In the genomic region with DNA sequence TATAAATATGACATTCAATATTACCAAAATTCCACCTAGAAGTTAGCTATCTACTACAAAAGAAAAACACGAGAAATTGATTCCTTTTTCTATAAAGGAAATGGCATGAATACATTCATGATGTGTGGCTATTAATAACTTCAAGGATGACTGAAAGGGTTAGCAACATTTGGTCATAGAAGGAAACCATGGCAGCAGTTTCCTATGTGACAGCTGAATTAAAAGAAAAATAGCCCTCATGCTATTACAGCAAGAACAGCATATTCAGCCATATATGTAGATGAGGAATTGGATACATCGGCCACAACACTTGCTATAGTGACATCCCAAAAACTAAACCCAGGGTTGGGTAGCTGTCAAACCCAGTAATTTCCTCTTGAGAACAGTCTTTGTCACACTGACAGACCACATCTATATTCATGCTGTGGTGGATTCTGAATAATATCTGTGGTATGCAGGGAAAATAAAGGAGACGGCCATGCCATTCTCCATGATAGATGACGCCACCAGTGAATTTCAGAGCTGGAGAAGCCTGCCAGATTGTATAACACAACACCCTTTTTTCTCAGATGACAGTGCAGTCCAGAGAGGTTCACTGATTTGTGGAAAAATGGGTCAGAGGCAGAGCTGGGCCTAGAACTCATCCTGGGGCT, we compare ENCODE assay signal across 15 cellular contexts. TPM values are rescaled to one million over a fixed set of nuclear protein-coding genes. Genes with fewer than 3 reads are reported as not detected.
A peak's percentile ranks its signal among the peaks of the same experiment; 100 is the strongest.
DNase-seq lines count a peak whose midpoint lies in the region; ATAC-seq and TF ChIP-seq lines count a peak whose summit lies in the region.
"Had no signal": no experiment of that assay in that cellular context is flagged by ENCODE, and none has a peak within 500 bp of the region (broad histone marks: within the 10 kb centered on the region; RNA-seq: fewer than 3 reads in every experiment).

No MANE protein-coding gene starts in this region.

- H3K27me3 Mint-ChIP-seq in natural killer cell (ENCODE audit: low read depth in 2 of 2) (no peaks in the 10 kb centered on the region), brain (no peaks in the 10 kb centered on the region)
- H3K27me3 Mint-ChIP-seq in natural killer cell treated with Interleukin-12 subunit alpha and Interleukin-12 subunit beta and Interleukin-15 and Interleukin-18, amount 100 ng/mL, for 72 hours: peaks cover 0 to 2% of the 10 kb centered on the region in 2 donors

- no peaks in the 10 kb centered on the region for H3K9me3 ChIP-seq in tibial nerve
- H3K9me3 ChIP-seq in heart right ventricle: no peaks in the 10 kb centered on the region
- no peaks in the 10 kb centered on the region for H3K9me3 ChIP-seq in uterus
- H3K9me3 ChIP-seq: A549, colonic mucosa, Peyer's patch, spleen had no signal

- no peaks in the 10 kb centered on the region for H3K27me3 ChIP-seq in tibial nerve
- H3K27me3 ChIP-seq in heart right ventricle: no peaks in the 10 kb centered on the region
- no peaks in the 10 kb centered on the region for H3K27me3 ChIP-seq in uterus
- H3K27me3 ChIP-seq: colonic mucosa, Peyer's patch, spleen had no signal

- no peak for TF ChIP-seq POLR2A in tibial nerve (IDR thresholded peaks at IDR 0.05)
- TF ChIP-seq POLR2A in uterus (IDR thresholded peaks at IDR 0.05): no peak

- TF ChIP-seq CTCF in natural killer cell (IDR thresholded peaks at IDR 0.05) (no peak), brain (conservative IDR thresholded peaks at IDR 0.05) (no peak), tibial nerve (IDR thresholded peaks at IDR 0.05) (no peak), heart right ventricle (IDR thresholded peaks at IDR 0.05) (no peak), uterus (IDR thresholded peaks at IDR 0.05) (no peak)

- H3K4me1 Mint-ChIP-seq in natural killer cell (peaks cover 17 to 19% of the 10 kb centered on the region in 2 donors), brain (peaks cover 18% of the 10 kb centered on the region)
- H3K4me1 Mint-ChIP-seq in natural killer cell treated with Interleukin-12 subunit alpha and Interleukin-12 subunit beta and Interleukin-15 and Interleukin-18, amount 100 ng/mL, for 72 hours (ENCODE audit: low read depth in 2 of 2): peaks cover 14 to 19% of the 10 kb centered on the region in 2 donors

- peak; percentile 43 to 74 (median 55) for ATAC-seq in natural killer cell
- ATAC-seq in natural killer cell treated with Interleukin-12 subunit alpha and Interleukin-12 subunit beta and Interleukin-15 and Interleukin-18, amount 100 ng/mL, for 72 hours: no peak
- ATAC-seq in heart right ventricle: no peak
- ATAC-seq in HG02973 (IDR thresholded peaks at IDR 0.05; ENCODE audit: unreplicated experiment): no peak
- ATAC-seq: A549; activated T-cell treated with anti-CD3 and anti-CD28 coated beads, Interleukin-2, amount 50 U/mL, for 4 hours; WTC11 had no signal

- TF ChIP-seq EP300 in tibial nerve (IDR thresholded peaks at IDR 0.05): peak in 1 of 2 donors; percentile 72

- 46 to 47% methylated on average over 4 of the region's 4 CpGs for WGBS in tibial nerve, 2 donors
- WGBS in heart right ventricle, 2 donors: 88 to 91% methylated on average over 4 of the region's 4 CpGs

- intact Hi-C loops in natural killer cell (cut with micrococcal nuclease): no loop called here
- intact Hi-C loops in heart right ventricle (cut with DNase I): no loop called here
- intact Hi-C loops in uterus (cut with DNase I; ENCODE audit: low total_unique reads): no loop called here

- peaks cover 0 to 5% (median 0%) of the 10 kb centered on the region in 4 donors for H3K4me1 ChIP-seq in tibial nerve
- H3K4me1 ChIP-seq in heart right ventricle: no peaks in the 10 kb centered on the region
- H3K4me1 ChIP-seq in uterus: no peaks in the 10 kb centered on the region
- H3K4me1 ChIP-seq: A549, colonic mucosa, Peyer's patch, spleen had no signal

- H3K4me3 Mint-ChIP-seq in natural killer cell: peak overlapping the region; percentile 35
- no peak overlapping the region for H3K4me3 Mint-ChIP-seq in natural killer cell treated with Interleukin-12 subunit alpha and Interleukin-12 subunit beta and Interleukin-15 and Interleukin-18, amount 100 ng/mL, for 72 hours
- no peak overlapping the region for H3K4me3 Mint-ChIP-seq in brain
- H3K4me3 Mint-ChIP-seq: activated T-cell treated with anti-CD3 and anti-CD28 coated beads, Interleukin-2, amount 50 U/mL, for 4 hours; WTC11 had no signal

- H3K9me3 Mint-ChIP-seq in natural killer cell (no peaks in the 10 kb centered on the region), brain (no peaks in the 10 kb centered on the region)
- no peaks in the 10 kb centered on the region for H3K9me3 Mint-ChIP-seq in natural killer cell treated with Interleukin-12 subunit alpha and Interleukin-12 subunit beta and Interleukin-15 and Interleukin-18, amount 100 ng/mL, for 72 hours
- H3K9me3 Mint-ChIP-seq: activated T-cell treated with anti-CD3 and anti-CD28 coated beads, Interleukin-2, amount 50 U/mL, for 4 hours; WTC11 had no signal

- H3K36me3 ChIP-seq in tibial nerve (no peaks in the 10 kb centered on the region), heart right ventricle (peaks cover 0 to 11% (median 0%) of the 10 kb centered on the region in 9 donors), uterus (no peaks in the 10 kb centered on the region)
- H3K36me3 ChIP-seq: colonic mucosa, Peyer's patch had no signal

- no peak overlapping the region for H3K4me3 ChIP-seq in tibial nerve
- no peak overlapping the region for H3K4me3 ChIP-seq in heart right ventricle
- H3K4me3 ChIP-seq in uterus: no peak overlapping the region
- H3K4me3 ChIP-seq: A549, colonic mucosa, Peyer's patch, spleen had no signal

- DNase-seq in natural killer cell (no peak), inferior parietal cortex (ENCODE audit: extremely low spot score) (peak; percentile 51), tibial nerve (ENCODE audit: low spot score in 2 of 2) (no peak), heart right ventricle (no peak), uterus (no peak)
- DNase-seq in natural killer cell treated with Interleukin-12 subunit alpha and Interleukin-12 subunit beta and Interleukin-15 and Interleukin-18, amount 100 ng/mL, for 72 hours (ENCODE audit: low spot score): no peak
- DNase-seq: activated T-cell treated with anti-CD3 and anti-CD28 coated beads, Interleukin-2, amount 50 U/mL, for 4 hours; colonic mucosa; Peyer's patch; spleen had no signal

- peak overlapping the region in 3 of 4 donors; percentile 14 to 86 (median 73) for H3K27ac ChIP-seq in tibial nerve
- H3K27ac ChIP-seq in heart right ventricle: no peak overlapping the region
- H3K27ac ChIP-seq in uterus: no peak overlapping the region
- H3K27ac ChIP-seq: A549, colonic mucosa, KMS-11, Peyer's patch, spleen had no signal

- H3K36me3 Mint-ChIP-seq in natural killer cell (no peaks in the 10 kb centered on the region), brain (peaks cover 13% of the 10 kb centered on the region)
- H3K36me3 Mint-ChIP-seq in natural killer cell treated with Interleukin-12 subunit alpha and Interleukin-12 subunit beta and Interleukin-15 and Interleukin-18, amount 100 ng/mL, for 72 hours: no peaks in the 10 kb centered on the region
- H3K36me3 Mint-ChIP-seq: WTC11 had no signal

- H3K27ac Mint-ChIP-seq in natural killer cell (peak overlapping the region; percentile 42 to 52), brain (peak overlapping the region in 3 of 5 experiments; percentile 14 to 86 (median 60))
- no peak overlapping the region for H3K27ac Mint-ChIP-seq in natural killer cell treated with Interleukin-12 subunit alpha and Interleukin-12 subunit beta and Interleukin-15 and Interleukin-18, amount 100 ng/mL, for 72 hours
- H3K27ac Mint-ChIP-seq: WTC11 had no signal

RNA-seq across cellular contexts. Expression of gene EFCAB11, which starts 32.5 kb away (rescaled TPM):
- total RNA-seq in natural killer cell (1 to 10 TPM; 3.9 to 5.2 (median 4.0) TPM), tibial nerve (1 to 10 TPM; 2.2 to 7.8 (median 4.4) TPM), heart right ventricle (1 to 10 TPM; 2.4 to 6.7 (median 3.6) TPM), uterus (10 to 100 TPM in 1 of 4 donors, 1 to 10 TPM in 2, not detected in 1; 4.1 to 21.0 (median 5.6) TPM)
- 1 to 10 TPM; 4.8 to 7.5 TPM for total RNA-seq in natural killer cell treated with Interleukin-12 subunit alpha and Interleukin-12 subunit beta and Interleukin-15 and Interleukin-18, amount 100 ng/mL, for 72 hours
- polyA plus RNA-seq in brain (ENCODE audit: insufficient read depth, low read depth, low replicate concordance) (11.5 TPM), heart right ventricle (1 to 10 TPM in 1 of 2 donors, under 1 TPM in 1; 0.95 to 2.9 TPM)

RNA-seq across cellular contexts. Expression of gene TDP1, which starts 33.7 kb away (rescaled TPM):
- total RNA-seq in natural killer cell: 10 to 100 TPM; 41.8 to 59.6 (median 54.3) TPM
- total RNA-seq in natural killer cell treated with Interleukin-12 subunit alpha and Interleukin-12 subunit beta and Interleukin-15 and Interleukin-18, amount 100 ng/mL, for 72 hours: 10 to 100 TPM; 50.0 to 77.9 TPM
- polyA plus RNA-seq in brain (ENCODE audit: insufficient read depth, low read depth, low replicate concordance): 28.3 TPM
- 1 to 10 TPM; 5.9 to 9.0 (median 6.5) TPM for total RNA-seq in tibial nerve
- total RNA-seq in heart right ventricle: 1 to 10 TPM; 1.4 to 7.1 (median 3.6) TPM
- 1 to 10 TPM in 1 of 2 donors, under 1 TPM in 1; 0.80 to 3.1 TPM for polyA plus RNA-seq in heart right ventricle
- 10 to 100 TPM in 2 of 4 donors, 1 to 10 TPM in 2; 1.3 to 30.8 (median 9.8) TPM for total RNA-seq in uterus

Comparison
In these comparisons a context has a peak if more than half of its experiments do, and no peak if none do; other contexts are left out.
1. ATAC-seq: peak in natural killer cell (3 of 3); none in natural killer cell treated with Interleukin-12 subunit alpha and Interleukin-12 subunit beta and Interleukin-15 and Interleukin-18, amount 100 ng/mL, for 72 hours (0 of 2), heart right ventricle (0 of 8) and HG02973 (single experiment).
2. H3K27ac Mint-ChIP-seq: peak in natural killer cell (2 of 2) and brain (3 of 5); none in natural killer cell treated with Interleukin-12 subunit alpha and Interleukin-12 subunit beta and Interleukin-15 and Interleukin-18, amount 100 ng/mL, for 72 hours (0 of 2).
3. H3K27ac ChIP-seq: peak in tibial nerve (3 of 4); none in heart right ventricle (0 of 10) and uterus (0 of 2).